ENCODE assay signal across 8 cellular contexts in the genomic region with DNA sequence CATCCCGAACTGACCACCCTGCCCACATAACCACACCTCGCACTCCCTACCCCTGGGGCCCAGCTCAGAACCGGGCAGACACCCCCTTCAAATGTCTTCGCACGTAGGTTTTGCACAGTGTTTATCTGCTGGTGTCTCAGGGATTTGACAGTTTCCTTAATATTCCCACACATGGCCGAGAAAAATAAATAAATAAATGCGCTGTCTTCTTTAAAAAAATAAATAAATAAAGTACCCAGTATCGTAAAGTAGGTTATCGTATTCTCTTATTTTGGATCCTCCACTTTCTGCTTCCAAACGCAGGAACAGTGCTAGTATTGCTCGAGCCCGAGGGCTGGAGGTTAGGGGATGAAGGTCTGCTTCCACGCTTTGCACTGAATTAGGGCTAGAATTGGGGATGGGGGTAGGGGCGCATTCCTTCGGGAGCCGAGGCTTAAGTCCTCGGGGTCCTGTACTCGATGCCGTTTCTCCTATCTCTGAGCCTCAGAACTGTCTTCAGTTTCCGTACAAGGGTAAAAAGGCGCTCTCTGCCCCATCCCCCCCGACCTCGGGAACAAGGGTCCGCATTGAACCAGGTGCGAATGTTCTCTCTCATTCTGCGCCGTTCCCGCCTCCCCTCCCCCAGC. TPM values are rescaled to one million over a fixed set of nuclear protein-coding genes. Genes with fewer than 3 reads are reported as not detected.
DNase-seq lines count a peak whose midpoint lies in the region; ATAC-seq lines count a peak whose summit lies in the region.

No MANE protein-coding gene starts in this region.

- intact Hi-C loops in activated T-helper 1 cell treated with anti-CD3 and anti-CD28 coated beads, Interleukin-12 subunit alpha, Interleukin-12 subunit beta, Interleukin-2, Interleukin-4 antibody, amounts not matched to agents 30 ng/mL and 10 ng/mL and 1 ng/mL, durations not matched to agents 14 hours and 24 hours and 36 hours (cut with micrococcal nuclease): loop anchor here (1.0 to 10.0 kb wide), 5 partner anchors 16 to 1193 kb away; partner anchors contain the start of genes ALDH6A1, LIN52 and TMED10

- POLR2A ChIA-PET in CD8-positive, alpha-beta memory T cell (lab: Charles Lee): interaction anchor here (1.1 to 1.8 kb wide), 2 partner anchors 16 to 19 kb away, joined by 3 to 7 read pairs; no protein-coding TSS in a partner anchor

- H3K36me3 ChIP-seq in CD8-positive, alpha-beta memory T cell (ENCODE audit: insufficient read depth, low read length): no peaks in the 10 kb centered on the region
- peaks cover 18% of the 10 kb centered on the region for H3K36me3 ChIP-seq in skeletal muscle satellite cell (ENCODE audit: insufficient read depth, low read length)

- peak overlapping the region; percentile 58 to 100 (median 99) for H3K27ac Mint-ChIP-seq in CD8-positive, alpha-beta memory T cell
- H3K27ac Mint-ChIP-seq in activated T-helper 1 cell treated with anti-CD3 and anti-CD28 coated beads, Interleukin-12 subunit alpha, Interleukin-12 subunit beta, Interleukin-2, Interleukin-4 antibody, amounts not matched to agents 30 ng/mL and 10 ng/mL and 1 ng/mL, durations not matched to agents 14 hours and 24 hours and 36 hours: peak overlapping the region; percentile 99

- H3K27me3 ChIP-seq in CD8-positive, alpha-beta memory T cell (ENCODE audit: insufficient read depth, low read length, poor library complexity, severe bottlenecking): peaks cover 29% of the 10 kb centered on the region
- peaks cover 7% of the 10 kb centered on the region for H3K27me3 ChIP-seq in skeletal muscle satellite cell (ENCODE audit: control insufficient read depth, insufficient read depth, low read length)

- peaks cover 61% of the 10 kb centered on the region for H3K4me1 ChIP-seq in CD8-positive, alpha-beta memory T cell (ENCODE audit: insufficient read depth, low read length)
- H3K4me1 ChIP-seq in skeletal muscle satellite cell (ENCODE audit: control insufficient read depth, insufficient read depth, low read length): peaks cover 33% of the 10 kb centered on the region

- no peak for DNase-seq in CD8-positive, alpha-beta memory T cell
- no peak for DNase-seq in activated T-helper 1 cell treated with anti-CD3 and anti-CD28 coated beads, Interleukin-12 subunit alpha, Interleukin-12 subunit beta, Interleukin-2, Interleukin-4 antibody, amounts not matched to agents 30 ng/mL and 10 ng/mL and 1 ng/mL, durations not matched to agents 14 hours and 24 hours and 36 hours (ENCODE audit: low spot score)
- peak; percentile 76 for DNase-seq in hepatic stellate cell (ENCODE audit: low spot score)
- no peak for DNase-seq in NCI-H1048 (lab: John Stamatoyannopoulos, UW)

- CTCF ChIA-PET in CD8-positive, alpha-beta memory T cell (lab: Charles Lee): interaction anchor here (1.4 to 2.0 kb wide), 3 partner anchors 10 to 19 kb away, joined by 4 to 8 read pairs (median 5); no protein-coding TSS in a partner anchor

- ATAC-seq in HG02870 (IDR thresholded peaks at IDR 0.05; ENCODE audit: unreplicated experiment): peak; percentile 3
- ATAC-seq in HG02588 (IDR thresholded peaks at IDR 0.05; ENCODE audit: unreplicated experiment): no peak
- ATAC-seq in HG02610 (IDR thresholded peaks at IDR 0.05; ENCODE audit: unreplicated experiment): no peak

- H3K4me3 Mint-ChIP-seq in CD8-positive, alpha-beta memory T cell: peak overlapping the region; percentile 91 to 99 (median 93)
- H3K4me3 Mint-ChIP-seq in activated T-helper 1 cell treated with anti-CD3 and anti-CD28 coated beads, Interleukin-12 subunit alpha, Interleukin-12 subunit beta, Interleukin-2, Interleukin-4 antibody, amounts not matched to agents 30 ng/mL and 10 ng/mL and 1 ng/mL, durations not matched to agents 14 hours and 24 hours and 36 hours: peak overlapping the region; percentile 90

- peaks cover 58 to 84% (median 71%) of the 10 kb centered on the region in 3 donors for H3K4me1 Mint-ChIP-seq in CD8-positive, alpha-beta memory T cell
- H3K4me1 Mint-ChIP-seq in activated T-helper 1 cell treated with anti-CD3 and anti-CD28 coated beads, Interleukin-12 subunit alpha, Interleukin-12 subunit beta, Interleukin-2, Interleukin-4 antibody, amounts not matched to agents 30 ng/mL and 10 ng/mL and 1 ng/mL, durations not matched to agents 14 hours and 24 hours and 36 hours (ENCODE audit: low read depth): peaks cover 52% of the 10 kb centered on the region

- peaks cover 0 to 6% (median 2%) of the 10 kb centered on the region in 5 donors for H3K9me3 Mint-ChIP-seq in CD8-positive, alpha-beta memory T cell
- H3K9me3 Mint-ChIP-seq in activated T-helper 1 cell treated with anti-CD3 and anti-CD28 coated beads, Interleukin-12 subunit alpha, Interleukin-12 subunit beta, Interleukin-2, Interleukin-4 antibody, amounts not matched to agents 30 ng/mL and 10 ng/mL and 1 ng/mL, durations not matched to agents 14 hours and 24 hours and 36 hours: no peaks in the 10 kb centered on the region

- peak overlapping the region; percentile 96 for H3K4me2 ChIP-seq in skeletal muscle satellite cell (ENCODE audit: low read length)

- peaks cover 43 to 55% of the 10 kb centered on the region in 2 donors for H3K27me3 Mint-ChIP-seq in CD8-positive, alpha-beta memory T cell
- peaks cover 58% of the 10 kb centered on the region for H3K27me3 Mint-ChIP-seq in activated T-helper 1 cell treated with anti-CD3 and anti-CD28 coated beads, Interleukin-12 subunit alpha, Interleukin-12 subunit beta, Interleukin-2, Interleukin-4 antibody, amounts not matched to agents 30 ng/mL and 10 ng/mL and 1 ng/mL, durations not matched to agents 14 hours and 24 hours and 36 hours (ENCODE audit: insufficient read depth)

- H3K4me3 ChIP-seq in CD8-positive, alpha-beta memory T cell (ENCODE audit: low read length): peak overlapping the region; percentile 91
- H3K4me3 ChIP-seq in skeletal muscle satellite cell (ENCODE audit: low read length): peak overlapping the region; percentile 74

- no peaks in the 10 kb centered on the region for H3K9me3 ChIP-seq in CD8-positive, alpha-beta memory T cell (ENCODE audit: low read length)
- H3K9me3 ChIP-seq in skeletal muscle satellite cell (replicated peaks; ENCODE audit: low read length): no peaks in the 10 kb centered on the region

- H3K9ac ChIP-seq in skeletal muscle satellite cell (ENCODE audit: low read depth, low read length): peak overlapping the region; percentile 92

- H3K27ac ChIP-seq in CD8-positive, alpha-beta memory T cell (ENCODE audit: low read depth, low read length): peak overlapping the region; percentile 92

- peaks cover 5 to 38% (median 19%) of the 10 kb centered on the region in 3 donors for H3K36me3 Mint-ChIP-seq in CD8-positive, alpha-beta memory T cell
- H3K36me3 Mint-ChIP-seq in activated T-helper 1 cell treated with anti-CD3 and anti-CD28 coated beads, Interleukin-12 subunit alpha, Interleukin-12 subunit beta, Interleukin-2, Interleukin-4 antibody, amounts not matched to agents 30 ng/mL and 10 ng/mL and 1 ng/mL, durations not matched to agents 14 hours and 24 hours and 36 hours (ENCODE audit: low read depth): peaks cover 26% of the 10 kb centered on the region

RNA-seq across cellular contexts. Expression of gene FOS, which starts 0.7 kb away (rescaled TPM):
- total RNA-seq in CD8-positive, alpha-beta memory T cell: 10 to 100 TPM; 15.2 to 16.8 TPM
- 768 TPM for polyA plus RNA-seq in CD8-positive, alpha-beta memory T cell
- total RNA-seq in activated T-helper 1 cell treated with anti-CD3 and anti-CD28 coated beads, Interleukin-12 subunit alpha, Interleukin-12 subunit beta, Interleukin-2, Interleukin-4 antibody, amounts not matched to agents 30 ng/mL and 10 ng/mL and 1 ng/mL, durations not matched to agents 14 hours and 24 hours and 36 hours: 40.9 and 41.9 TPM in 2 replicates
- 3.3 and 7.9 TPM in 2 replicates for total RNA-seq in skeletal muscle satellite cell (2012; rRNA removed)
